19 cellular contexts compared by ENCODE assay signal in the genomic region with DNA sequence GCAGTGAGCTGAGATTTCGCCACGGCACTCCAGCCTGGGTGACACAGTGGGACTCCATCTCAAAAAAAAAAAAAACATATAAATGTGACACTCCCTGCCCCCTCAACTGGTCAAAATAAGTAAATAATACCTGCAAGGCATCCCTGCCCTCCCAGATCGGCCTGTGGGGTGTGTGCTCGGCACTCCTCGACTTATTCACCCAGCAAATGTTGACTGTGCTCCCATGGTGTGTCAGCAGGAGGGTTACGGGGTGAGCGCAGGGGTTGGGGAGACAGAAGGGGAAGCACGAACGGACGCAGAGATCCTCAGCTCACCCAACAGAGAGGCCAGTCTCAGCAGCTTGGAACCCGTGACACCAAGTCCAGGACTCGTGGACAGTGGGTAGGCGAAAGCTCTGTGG. TPM values are rescaled to one million over a fixed set of nuclear protein-coding genes. Genes with fewer than 3 reads are reported as not detected.
DNase-seq lines count a peak whose midpoint lies in the region; ATAC-seq and TF ChIP-seq lines count a peak whose summit lies in the region.
"Had no signal": no experiment of that assay in that cellular context is flagged by ENCODE, and none has a peak within 500 bp of the region (broad histone marks: within the 10 kb centered on the region; RNA-seq: fewer than 3 reads in every experiment).

No MANE protein-coding gene starts in this region.

- peaks cover 15% of the 10 kb centered on the region for H3K4me1 ChIP-seq in Caco-2
- H3K4me1 ChIP-seq in heart left ventricle = peaks cover 0 to 23% (median 8%) of the 10 kb centered on the region in 12 donors

- 67 to 79% (median 77%) methylated on average over 12 to 13 of the region's 13 CpGs for WGBS in heart left ventricle, 4 donors

- DNase-seq in CD4-positive, alpha-beta T cell = no peak
- DNase-seq in Caco-2 (no peak), heart left ventricle (no peak), UCSD-AML1 (lab: John Stamatoyannopoulos, UW; ENCODE audit: unreplicated experiment) (no peak)
- DNase-seq in activated T-helper 1 cell treated with anti-CD3 and anti-CD28 coated beads, Interleukin-12 subunit alpha, Interleukin-12 subunit beta, Interleukin-2, Interleukin-4 antibody, amounts not matched to agents 30 ng/mL and 10 ng/mL and 1 ng/mL, durations not matched to agents 14 hours and 24 hours and 36 hours (ENCODE audit: low spot score) = no peak
- DNase-seq in naive thymus-derived CD8-positive, alpha-beta T cell = no peak
- DNase-seq: DMS153; NCI-H2029; NCI-H524; SIG-M5; stimulated activated CD4-positive, alpha-beta T cell treated with anti-CD3 and anti-CD28 coated beads, Interleukin-4, amount 100 ng/mL, for 24 hours had no signal

- no peaks in the 10 kb centered on the region for H3K36me3 Mint-ChIP-seq in CD4-positive, alpha-beta T cell (ENCODE audit: low read depth)
- H3K36me3 Mint-ChIP-seq in Caco-2 (ENCODE audit: insufficient read depth, unreplicated experiment) = peaks cover 3% of the 10 kb centered on the region
- no peaks in the 10 kb centered on the region for H3K36me3 Mint-ChIP-seq in activated T-helper 1 cell treated with anti-CD3 and anti-CD28 coated beads, Interleukin-12 subunit alpha, Interleukin-12 subunit beta, Interleukin-2, Interleukin-4 antibody, amounts not matched to agents 30 ng/mL and 10 ng/mL and 1 ng/mL, durations not matched to agents 14 hours and 24 hours and 36 hours (ENCODE audit: low read depth)
- no peaks in the 10 kb centered on the region for H3K36me3 Mint-ChIP-seq in naive thymus-derived CD8-positive, alpha-beta T cell

- TF ChIP-seq POLR2A in heart left ventricle (IDR thresholded peaks at IDR 0.05) = no peak

- no peaks in the 10 kb centered on the region for H3K9me3 Mint-ChIP-seq in CD4-positive, alpha-beta T cell
- H3K9me3 Mint-ChIP-seq in Caco-2 (ENCODE audit: unreplicated experiment) = no peaks in the 10 kb centered on the region
- no peaks in the 10 kb centered on the region for H3K9me3 Mint-ChIP-seq in activated T-helper 1 cell treated with anti-CD3 and anti-CD28 coated beads, Interleukin-12 subunit alpha, Interleukin-12 subunit beta, Interleukin-2, Interleukin-4 antibody, amounts not matched to agents 30 ng/mL and 10 ng/mL and 1 ng/mL, durations not matched to agents 14 hours and 24 hours and 36 hours
- H3K9me3 Mint-ChIP-seq in naive thymus-derived CD8-positive, alpha-beta T cell = no peaks in the 10 kb centered on the region

- H3K4me3 Mint-ChIP-seq in CD4-positive, alpha-beta T cell = peak overlapping the region; percentile 81
- H3K4me3 Mint-ChIP-seq in Caco-2 (ENCODE audit: unreplicated experiment) = peak overlapping the region; percentile 77
- peak overlapping the region; percentile 72 for H3K4me3 Mint-ChIP-seq in activated T-helper 1 cell treated with anti-CD3 and anti-CD28 coated beads, Interleukin-12 subunit alpha, Interleukin-12 subunit beta, Interleukin-2, Interleukin-4 antibody, amounts not matched to agents 30 ng/mL and 10 ng/mL and 1 ng/mL, durations not matched to agents 14 hours and 24 hours and 36 hours
- H3K4me3 Mint-ChIP-seq in naive thymus-derived CD8-positive, alpha-beta T cell = peak overlapping the region in 7 of 10 donors; percentile 52 to 74 (median 73)

- H3K27me3 Mint-ChIP-seq in CD4-positive, alpha-beta T cell = no peaks in the 10 kb centered on the region
- H3K27me3 Mint-ChIP-seq in Caco-2 (ENCODE audit: insufficient read depth, unreplicated experiment) = no peaks in the 10 kb centered on the region
- H3K27me3 Mint-ChIP-seq in activated T-helper 1 cell treated with anti-CD3 and anti-CD28 coated beads, Interleukin-12 subunit alpha, Interleukin-12 subunit beta, Interleukin-2, Interleukin-4 antibody, amounts not matched to agents 30 ng/mL and 10 ng/mL and 1 ng/mL, durations not matched to agents 14 hours and 24 hours and 36 hours (ENCODE audit: insufficient read depth) = peaks cover 21% of the 10 kb centered on the region
- peaks cover 0 to 4% (median 0%) of the 10 kb centered on the region in 5 donors for H3K27me3 Mint-ChIP-seq in naive thymus-derived CD8-positive, alpha-beta T cell

- H3K4me3 ChIP-seq in Caco-2 (ENCODE audit: low read depth, low read length) (no peak overlapping the region), heart left ventricle (no peak overlapping the region)
- H3K4me3 ChIP-seq: gastroesophageal sphincter, skin epidermis, thoracic aorta had no signal

- H3K27ac Mint-ChIP-seq in CD4-positive, alpha-beta T cell = peak overlapping the region; percentile 30
- H3K27ac Mint-ChIP-seq in Caco-2 (ENCODE audit: unreplicated experiment) = no peak overlapping the region
- no peak overlapping the region for H3K27ac Mint-ChIP-seq in activated T-helper 1 cell treated with anti-CD3 and anti-CD28 coated beads, Interleukin-12 subunit alpha, Interleukin-12 subunit beta, Interleukin-2, Interleukin-4 antibody, amounts not matched to agents 30 ng/mL and 10 ng/mL and 1 ng/mL, durations not matched to agents 14 hours and 24 hours and 36 hours
- H3K27ac Mint-ChIP-seq in naive thymus-derived CD8-positive, alpha-beta T cell = peak overlapping the region in 5 of 10 donors; percentile 5 to 64 (median 33)
- H3K27ac Mint-ChIP-seq: progenitor cell of endocrine pancreas had no signal

- POLR2A ChIA-PET in CD4-positive, alpha-beta T cell (lab: Charles Lee) = interaction anchor here (0.7 kb wide), 1 partner anchor 141 kb away, joined by 3 read pairs; no protein-coding TSS in a partner anchor
- POLR2A ChIA-PET in Caco-2 (lab: Charles Lee) = no interaction called here
- POLR2A ChIA-PET in naive thymus-derived CD8-positive, alpha-beta T cell (lab: Charles Lee) = interaction anchor here (1.0 to 1.5 kb wide), 6 partner anchors 9 to 33 kb away, joined by 3 to 14 read pairs (median 3); partner anchors contain the start of genes LMF2 and NCAPH2

- no peak for ATAC-seq in CD4-positive, alpha-beta T cell (ENCODE audit: poor library complexity)
- ATAC-seq in naive thymus-derived CD8-positive, alpha-beta T cell = no peak
- ATAC-seq in GM18873 (IDR thresholded peaks at IDR 0.05; ENCODE audit: low FRiP score, unreplicated experiment) = no peak
- no peak for ATAC-seq in heart left ventricle
- ATAC-seq: gastroesophageal sphincter, left lobe of liver had no signal

- peaks cover 11% of the 10 kb centered on the region for H3K4me1 Mint-ChIP-seq in CD4-positive, alpha-beta T cell (ENCODE audit: low read depth)
- peaks cover 6% of the 10 kb centered on the region for H3K4me1 Mint-ChIP-seq in Caco-2 (ENCODE audit: low read depth, unreplicated experiment)
- H3K4me1 Mint-ChIP-seq in activated T-helper 1 cell treated with anti-CD3 and anti-CD28 coated beads, Interleukin-12 subunit alpha, Interleukin-12 subunit beta, Interleukin-2, Interleukin-4 antibody, amounts not matched to agents 30 ng/mL and 10 ng/mL and 1 ng/mL, durations not matched to agents 14 hours and 24 hours and 36 hours (ENCODE audit: low read depth) = peaks cover 4% of the 10 kb centered on the region
- H3K4me1 Mint-ChIP-seq in naive thymus-derived CD8-positive, alpha-beta T cell = peaks cover 4 to 13% (median 11%) of the 10 kb centered on the region in 4 donors

- H3K36me3 ChIP-seq in Caco-2 (ENCODE audit: control insufficient read depth, insufficient read depth, low read length) (no peaks in the 10 kb centered on the region), heart left ventricle (no peaks in the 10 kb centered on the region)
- H3K36me3 ChIP-seq: gastroesophageal sphincter, thoracic aorta had no signal

- intact Hi-C loops in CD4-positive, alpha-beta T cell (cut with DNase I, micrococcal nuclease) = no loop called here
- intact Hi-C loops in Caco-2 (cut with micrococcal nuclease; ENCODE audit: unreplicated experiment) (no loop called here), heart left ventricle (cut with DNase I) (no loop called here)
- intact Hi-C loops in activated T-helper 1 cell treated with anti-CD3 and anti-CD28 coated beads, Interleukin-12 subunit alpha, Interleukin-12 subunit beta, Interleukin-2, Interleukin-4 antibody, amounts not matched to agents 30 ng/mL and 10 ng/mL and 1 ng/mL, durations not matched to agents 14 hours and 24 hours and 36 hours (cut with micrococcal nuclease) = loop anchor here (10.0 kb wide), 1 partner anchor 235 kb away; the partner anchor contains the start of gene TUBGCP6

- no peaks in the 10 kb centered on the region for H3K9me3 ChIP-seq in CD4-positive, alpha-beta T cell (ENCODE audit: control insufficient read depth, low read length)
- H3K9me3 ChIP-seq in Caco-2 (no peaks in the 10 kb centered on the region), heart left ventricle (no peaks in the 10 kb centered on the region)
- H3K9me3 ChIP-seq: gastroesophageal sphincter, thoracic aorta had no signal

- TF ChIP-seq CTCF in CD4-positive, alpha-beta T cell (IDR thresholded peaks at IDR 0.05) = no peak
- TF ChIP-seq CTCF in Caco-2 (IDR thresholded peaks at IDR 0.05; ENCODE audit: insufficient read depth in 1 of 2, low read depth in 1 of 2, low read length in 1 of 2, severe bottlenecking in 1 of 2, unreplicated experiment in 1 of 2) (no peak), heart left ventricle (IDR thresholded peaks at IDR 0.05) (no peak)

- CTCF ChIA-PET in CD4-positive, alpha-beta T cell (lab: Charles Lee) = interaction anchor here (1.0 to 2.4 kb wide), 4 partner anchors 18 to 83 kb away, joined by 3 to 7 read pairs (median 4); partner anchors contain the start of genes SCO2 and SYCE3
- CTCF ChIA-PET in Caco-2 (lab: Charles Lee) = no interaction called here

- BruUV-seq in Caco-2 (replicated peaks; lab: Mats Ljungman, UMichigan) = no TSS peak

- H3K27ac ChIP-seq in CD4-positive, alpha-beta T cell (ENCODE audit: low read depth, low read length) = no peak overlapping the region
- H3K27ac ChIP-seq in heart left ventricle = no peak overlapping the region
- H3K27ac ChIP-seq: gastroesophageal sphincter, skin epidermis, thoracic aorta had no signal

- no peaks in the 10 kb centered on the region for H3K27me3 ChIP-seq in CD4-positive, alpha-beta T cell (ENCODE audit: control insufficient read depth, insufficient read depth, low read length)
- H3K27me3 ChIP-seq in Caco-2 (replicated peaks; ENCODE audit: control insufficient read depth, insufficient read depth, low read length) (no peaks in the 10 kb centered on the region), heart left ventricle (peaks cover 24 to 57% (median 34%) of the 10 kb centered on the region in 9 donors)

RNA-seq across cellular contexts. Expression of gene ADM2, which starts 1.7 kb away (rescaled TPM):
- total RNA-seq in CD4-positive, alpha-beta T cell = 1 to 10 TPM; 1.1 to 1.6 TPM
- 28.8 and 30.5 TPM in 2 replicates for total RNA-seq in Caco-2 (2022)
- total RNA-seq in activated T-helper 1 cell treated with anti-CD3 and anti-CD28 coated beads, Interleukin-12 subunit alpha, Interleukin-12 subunit beta, Interleukin-2, Interleukin-4 antibody, amounts not matched to agents 30 ng/mL and 10 ng/mL and 1 ng/mL, durations not matched to agents 14 hours and 24 hours and 36 hours = 4.2 and 4.9 TPM in 2 replicates
- 1 to 10 TPM; 7.7 to 8.2 TPM for total RNA-seq in naive thymus-derived CD8-positive, alpha-beta T cell
- polyA plus RNA-seq in naive thymus-derived CD8-positive, alpha-beta T cell = under 1 TPM; 0.08 to 0.52 (median 0.21) TPM
- total RNA-seq in heart left ventricle = under 1 TPM in 3 of 9 donors, not detected in 6; 0.04 to 0.67 (median 0.19) TPM
- under 1 TPM in 1 of 2 donors, not detected in 1; 0.22 TPM for polyA plus RNA-seq in heart left ventricle

RNA-seq across cellular contexts. Expression of gene SBF1, which starts 4.9 kb away (rescaled TPM):
- 100 to 1,000 TPM; 220 to 227 TPM for total RNA-seq in CD4-positive, alpha-beta T cell
- total RNA-seq in Caco-2 (2022) (77.8 and 82.8 TPM in 2 replicates), heart left ventricle (10 to 100 TPM; 44.9 to 91.8 (median 63.2) TPM)
- 113 and 116 TPM in 2 replicates for total RNA-seq in activated T-helper 1 cell treated with anti-CD3 and anti-CD28 coated beads, Interleukin-12 subunit alpha, Interleukin-12 subunit beta, Interleukin-2, Interleukin-4 antibody, amounts not matched to agents 30 ng/mL and 10 ng/mL and 1 ng/mL, durations not matched to agents 14 hours and 24 hours and 36 hours
- total RNA-seq in naive thymus-derived CD8-positive, alpha-beta T cell = 100 to 1,000 TPM; 221 to 222 TPM
- 10 to 100 TPM; 17.1 to 37.4 (median 17.6) TPM for polyA plus RNA-seq in naive thymus-derived CD8-positive, alpha-beta T cell
- polyA plus RNA-seq in heart left ventricle = 10 to 100 TPM; 38.2 to 63.8 TPM

RNA-seq across cellular contexts. Expression of gene MIOX, which starts 7.0 kb away (rescaled TPM):
- total RNA-seq in CD4-positive, alpha-beta T cell = not detected
- total RNA-seq in Caco-2 (2022) (0.32 TPM in 1 of 2 replicates, not detected in the other), heart left ventricle (not detected)
- total RNA-seq in activated T-helper 1 cell treated with anti-CD3 and anti-CD28 coated beads, Interleukin-12 subunit alpha, Interleukin-12 subunit beta, Interleukin-2, Interleukin-4 antibody, amounts not matched to agents 30 ng/mL and 10 ng/mL and 1 ng/mL, durations not matched to agents 14 hours and 24 hours and 36 hours = 0.29 TPM in 1 of 2 replicates, not detected in the other
- total RNA-seq in naive thymus-derived CD8-positive, alpha-beta T cell = under 1 TPM in 1 of 2 experiments, not detected in 1; 0.52 TPM
- under 1 TPM in 1 of 3 donors, not detected in 2; 0.39 TPM for polyA plus RNA-seq in naive thymus-derived CD8-positive, alpha-beta T cell
- not detected for polyA plus RNA-seq in heart left ventricle
- total RNA-seq: dermis microvascular lymphatic vessel endothelial cell, gastroesophageal sphincter, left lobe of liver, thoracic aorta had no signal
- polyA plus RNA-seq: esophagus had no signal

RNA-seq across cellular contexts. Expression of gene LMF2, which starts 27.8 kb away (rescaled TPM):
- total RNA-seq in CD4-positive, alpha-beta T cell = 100 to 1,000 TPM; 107 to 114 TPM
- 68.8 and 77.1 TPM in 2 replicates for total RNA-seq in Caco-2 (2022)
- total RNA-seq in activated T-helper 1 cell treated with anti-CD3 and anti-CD28 coated beads, Interleukin-12 subunit alpha, Interleukin-12 subunit beta, Interleukin-2, Interleukin-4 antibody, amounts not matched to agents 30 ng/mL and 10 ng/mL and 1 ng/mL, durations not matched to agents 14 hours and 24 hours and 36 hours = 79.5 and 81.2 TPM in 2 replicates
- total RNA-seq in naive thymus-derived CD8-positive, alpha-beta T cell = 100 to 1,000 TPM; 120 to 128 TPM
- polyA plus RNA-seq in naive thymus-derived CD8-positive, alpha-beta T cell = 10 to 100 TPM; 15.1 to 19.6 (median 17.6) TPM
- 10 to 100 TPM; 20.9 to 46.5 (median 32.1) TPM for total RNA-seq in heart left ventricle
- 10 to 100 TPM; 22.6 to 34.8 TPM for polyA plus RNA-seq in heart left ventricle

RNA-seq across cellular contexts. Expression of gene NCAPH2, which starts 28.3 kb away (rescaled TPM):
- total RNA-seq in CD4-positive, alpha-beta T cell = 100 to 1,000 TPM; 184 to 185 TPM
- total RNA-seq in Caco-2 (2022) (84.3 and 88.9 TPM in 2 replicates), heart left ventricle (10 to 100 TPM; 24.7 to 34.5 (median 27.9) TPM)
- 133 and 134 TPM in 2 replicates for total RNA-seq in activated T-helper 1 cell treated with anti-CD3 and anti-CD28 coated beads, Interleukin-12 subunit alpha, Interleukin-12 subunit beta, Interleukin-2, Interleukin-4 antibody, amounts not matched to agents 30 ng/mL and 10 ng/mL and 1 ng/mL, durations not matched to agents 14 hours and 24 hours and 36 hours
- 10 to 100 TPM; 77.9 to 81.9 TPM for total RNA-seq in naive thymus-derived CD8-positive, alpha-beta T cell
- 10 to 100 TPM; 34.8 to 41.5 (median 40.1) TPM for polyA plus RNA-seq in naive thymus-derived CD8-positive, alpha-beta T cell
- 10 to 100 TPM; 33.9 to 43.3 TPM for polyA plus RNA-seq in heart left ventricle
